ENCODE assay signal across 10 cellular contexts in the genomic region with DNA sequence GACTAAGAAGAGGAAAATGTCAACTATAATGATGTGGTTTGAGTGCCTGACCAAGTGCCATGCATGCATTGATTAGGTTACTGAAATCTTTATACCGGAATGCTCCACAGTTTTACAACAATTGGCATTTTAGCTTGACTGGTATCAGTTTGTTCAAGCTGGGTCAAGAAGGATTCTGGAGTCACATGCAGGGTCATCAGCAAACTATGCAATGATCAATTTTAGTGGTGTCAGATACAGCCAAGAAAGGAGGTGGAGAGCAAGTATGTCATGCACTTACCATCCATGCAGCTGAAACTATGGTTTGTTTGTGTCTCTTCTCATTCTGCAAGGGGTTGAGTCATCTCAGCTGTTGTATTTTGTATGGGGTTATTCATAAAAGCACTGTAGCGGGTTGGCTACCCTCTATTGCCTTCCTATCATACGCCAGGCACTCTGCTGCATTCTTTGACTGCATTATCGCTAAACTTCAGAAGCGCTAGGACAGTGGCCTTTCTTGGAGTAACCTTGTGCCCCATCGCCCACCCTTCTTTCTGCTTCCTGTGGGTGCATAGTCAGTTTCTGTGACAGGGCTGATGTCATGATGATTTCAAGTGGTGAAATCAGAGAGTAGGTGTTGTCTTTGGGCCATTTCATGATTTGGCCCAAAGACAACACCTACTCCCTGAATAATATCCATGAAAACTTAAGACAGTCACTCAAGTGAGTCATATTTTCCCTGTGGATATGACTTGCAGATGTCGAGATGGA.
DNase-seq lines count a peak whose midpoint lies in the region; ATAC-seq and TF ChIP-seq lines count a peak whose summit lies in the region.
"Had no signal": no experiment of that assay in that cellular context is flagged by ENCODE, and none has a peak within 500 bp of the region (broad histone marks: within the 10 kb centered on the region; RNA-seq: fewer than 3 reads in every experiment).

No MANE protein-coding gene starts in this region.

- peaks cover 4% of the 10 kb centered on the region for H3K27me3 Mint-ChIP-seq in activated T-helper 1 cell treated with anti-CD3 and anti-CD28 coated beads, Interleukin-12 subunit alpha, Interleukin-12 subunit beta, Interleukin-2, Interleukin-4 antibody, amounts not matched to agents 30 ng/mL and 10 ng/mL and 1 ng/mL, durations not matched to agents 14 hours and 24 hours and 36 hours (ENCODE audit: insufficient read depth)

- no peak overlapping the region for H3K4me3 Mint-ChIP-seq in activated T-helper 1 cell treated with anti-CD3 and anti-CD28 coated beads, Interleukin-12 subunit alpha, Interleukin-12 subunit beta, Interleukin-2, Interleukin-4 antibody, amounts not matched to agents 30 ng/mL and 10 ng/mL and 1 ng/mL, durations not matched to agents 14 hours and 24 hours and 36 hours
- H3K4me3 Mint-ChIP-seq: memory B cell had no signal

- H3K36me3 Mint-ChIP-seq in activated T-helper 1 cell treated with anti-CD3 and anti-CD28 coated beads, Interleukin-12 subunit alpha, Interleukin-12 subunit beta, Interleukin-2, Interleukin-4 antibody, amounts not matched to agents 30 ng/mL and 10 ng/mL and 1 ng/mL, durations not matched to agents 14 hours and 24 hours and 36 hours (ENCODE audit: low read depth) = no peaks in the 10 kb centered on the region
- H3K36me3 Mint-ChIP-seq: memory B cell had no signal

- no peaks in the 10 kb centered on the region for H3K9me3 Mint-ChIP-seq in activated T-helper 1 cell treated with anti-CD3 and anti-CD28 coated beads, Interleukin-12 subunit alpha, Interleukin-12 subunit beta, Interleukin-2, Interleukin-4 antibody, amounts not matched to agents 30 ng/mL and 10 ng/mL and 1 ng/mL, durations not matched to agents 14 hours and 24 hours and 36 hours
- H3K9me3 Mint-ChIP-seq: memory B cell had no signal

- no peaks in the 10 kb centered on the region for H3K27me3 ChIP-seq in heart left ventricle
- H3K27me3 ChIP-seq in vagina = no peaks in the 10 kb centered on the region

- intact Hi-C loops in activated T-helper 1 cell treated with anti-CD3 and anti-CD28 coated beads, Interleukin-12 subunit alpha, Interleukin-12 subunit beta, Interleukin-2, Interleukin-4 antibody, amounts not matched to agents 30 ng/mL and 10 ng/mL and 1 ng/mL, durations not matched to agents 14 hours and 24 hours and 36 hours (cut with micrococcal nuclease) = loop anchor here (1.0 to 5.0 kb wide), 9 partner anchors 43 to 608 kb away; a partner anchor contains a TSS
- intact Hi-C loops in heart left ventricle (cut with DNase I) = no loop called here
- intact Hi-C loops in vagina (cut with DNase I) = no loop called here

- H3K27ac Mint-ChIP-seq in activated T-helper 1 cell treated with anti-CD3 and anti-CD28 coated beads, Interleukin-12 subunit alpha, Interleukin-12 subunit beta, Interleukin-2, Interleukin-4 antibody, amounts not matched to agents 30 ng/mL and 10 ng/mL and 1 ng/mL, durations not matched to agents 14 hours and 24 hours and 36 hours = peak overlapping the region; percentile 84
- H3K27ac Mint-ChIP-seq: memory B cell had no signal

- TF ChIP-seq POLR2A in heart left ventricle (IDR thresholded peaks at IDR 0.05) = no peak
- TF ChIP-seq POLR2A in vagina (IDR thresholded peaks at IDR 0.05) = no peak

- no peak overlapping the region for H3K4me3 ChIP-seq in heart left ventricle
- H3K4me3 ChIP-seq in vagina = no peak overlapping the region

- peak in 2 of 3 donors; percentile 27 to 31 for DNase-seq in stimulated activated CD4-positive, alpha-beta T cell treated with anti-CD3 and anti-CD28 coated beads, Interleukin-12 subunit alpha, Interleukin-12 subunit beta, amount 100 ng/mL, for 48 hours (ENCODE audit: low read depth in 2 of 3, low spot score in 1 of 3)
- DNase-seq in stimulated activated CD4-positive, alpha-beta T cell treated with anti-CD3 and anti-CD28 coated beads, Interleukin-12 subunit alpha, Interleukin-12 subunit beta, amount 100 ng/mL, for 4 hours = no peak
- DNase-seq in activated T-helper 1 cell treated with anti-CD3 and anti-CD28 coated beads, Interleukin-12 subunit alpha, Interleukin-12 subunit beta, Interleukin-2, Interleukin-4 antibody, amounts not matched to agents 30 ng/mL and 10 ng/mL and 1 ng/mL, durations not matched to agents 14 hours and 24 hours and 36 hours (ENCODE audit: low spot score) = peak; percentile 20
- DNase-seq in heart left ventricle (peak in 3 of 5 donors; percentile 42 to 45 (median 45)), vagina (ENCODE audit: extremely low spot score in 2 of 2) (peak; percentile 7 to 80), GF-D8 (lab: John Stamatoyannopoulos, UW) (no peak), RPMI8226 (no peak)
- DNase-seq: NCI-H2081 treated with DMSO at 0.1 percent for 48 hours had no signal

- peaks cover 0 to 19% (median 0%) of the 10 kb centered on the region in 12 donors for H3K4me1 ChIP-seq in heart left ventricle
- H3K4me1 ChIP-seq in vagina = no peaks in the 10 kb centered on the region

- WGBS in heart left ventricle, 4 donors = 74 to 85% (median 81%) methylated on average over 7 of the region's 7 CpGs

- peak overlapping the region in 4 of 12 donors; percentile 8 to 61 (median 42) for H3K27ac ChIP-seq in heart left ventricle
- peak overlapping the region; percentile 14 for H3K27ac ChIP-seq in vagina

- no peaks in the 10 kb centered on the region for H3K36me3 ChIP-seq in heart left ventricle
- H3K36me3 ChIP-seq in vagina = no peaks in the 10 kb centered on the region

- ATAC-seq in heart left ventricle (peak; percentile 11 to 64 (median 58)), HG03196 (IDR thresholded peaks at IDR 0.05; ENCODE audit: unreplicated experiment) (no peak)

- peaks cover 26% of the 10 kb centered on the region for H3K4me1 Mint-ChIP-seq in activated T-helper 1 cell treated with anti-CD3 and anti-CD28 coated beads, Interleukin-12 subunit alpha, Interleukin-12 subunit beta, Interleukin-2, Interleukin-4 antibody, amounts not matched to agents 30 ng/mL and 10 ng/mL and 1 ng/mL, durations not matched to agents 14 hours and 24 hours and 36 hours (ENCODE audit: low read depth)
- H3K4me1 Mint-ChIP-seq: memory B cell had no signal

- TF ChIP-seq CTCF in heart left ventricle (IDR thresholded peaks at IDR 0.05) (no peak), vagina (IDR thresholded peaks at IDR 0.05) (no peak)

- H3K9me3 ChIP-seq in heart left ventricle (no peaks in the 10 kb centered on the region), vagina (no peaks in the 10 kb centered on the region)

Comparison
In these comparisons a context has a peak if more than half of its experiments do, and no peak if none do; other contexts are left out.
1. DNase-seq: peak in stimulated activated CD4-positive, alpha-beta T cell treated with anti-CD3 and anti-CD28 coated beads, Interleukin-12 subunit alpha, Interleukin-12 subunit beta, amount 100 ng/mL, for 48 hours (2 of 3), activated T-helper 1 cell treated with anti-CD3 and anti-CD28 coated beads, Interleukin-12 subunit alpha, Interleukin-12 subunit beta, Interleukin-2, Interleukin-4 antibody, amounts not matched to agents 30 ng/mL and 10 ng/mL and 1 ng/mL, durations not matched to agents 14 hours and 24 hours and 36 hours (single experiment), heart left ventricle (3 of 5) and vagina (2 of 2); none in stimulated activated CD4-positive, alpha-beta T cell treated with anti-CD3 and anti-CD28 coated beads, Interleukin-12 subunit alpha, Interleukin-12 subunit beta, amount 100 ng/mL, for 4 hours (single experiment), GF-D8 (single experiment) and RPMI8226 (single experiment).